Comparison of ENCODE assay signal across 15 cellular contexts in genomic region chr9:69519470-69520240, GRCh38.
DNase-seq lines count a peak whose midpoint lies in the region; ATAC-seq and TF ChIP-seq lines count a peak whose summit lies in the region.
"Had no signal": no experiment of that assay in that cellular context is flagged by ENCODE, and none has a peak within 500 bp of the region (broad histone marks: within the 10 kb centered on the region; RNA-seq: fewer than 3 reads in every experiment).

No MANE protein-coding gene starts in this region.

- POLR2A ChIA-PET in naive thymus-derived CD8-positive, alpha-beta T cell (lab: Charles Lee), result no interaction called here

- no peaks in the 10 kb centered on the region for H3K9me3 ChIP-seq in Loucy (ENCODE audit: insufficient read depth, low read depth, low read length)
- H3K9me3 ChIP-seq: Caco-2 had no signal

- TF ChIP-seq CTCF in AG10803 (conservative IDR thresholded peaks at IDR 0.05; ENCODE audit: low read length) (no peak), Loucy (conservative IDR thresholded peaks at IDR 0.05; ENCODE audit: low read length) (no peak)

- peaks cover 3 to 36% (median 16%) of the 10 kb centered on the region in 5 donors for H3K27me3 Mint-ChIP-seq in naive thymus-derived CD8-positive, alpha-beta T cell

- no peak overlapping the region for H2AFZ ChIP-seq in Loucy (ENCODE audit: low read length)

- H3K9ac ChIP-seq in Loucy (ENCODE audit: low read depth, low read length, poor library complexity, severe bottlenecking), result no peak overlapping the region

- H3K27ac Mint-ChIP-seq in naive thymus-derived CD8-positive, alpha-beta T cell, result no peak overlapping the region
- H3K27ac Mint-ChIP-seq: activated naive CD8-positive, alpha-beta T cell treated with anti-CD3 and anti-CD28 coated beads, Interleukin-2, amount 10 ng/mL, durations not matched to agents 7 days and 5 days; immature natural killer cell; T-helper 17 cell had no signal

- peaks cover 12% of the 10 kb centered on the region for H3K4me1 ChIP-seq in Loucy (ENCODE audit: insufficient read depth, low read length, poor library complexity, severe bottlenecking)
- H3K4me1 ChIP-seq: Caco-2 had no signal

- no peaks in the 10 kb centered on the region for H4K20me1 ChIP-seq in Loucy (ENCODE audit: insufficient read depth, low read length, poor library complexity, severe bottlenecking)

- no peaks in the 10 kb centered on the region for H3K9me2 ChIP-seq in Loucy (replicated peaks; ENCODE audit: low read depth, low read length)

- H3K36me3 ChIP-seq in Loucy (ENCODE audit: insufficient read depth, low read length), result no peaks in the 10 kb centered on the region

- no peak overlapping the region for H3K4me3 Mint-ChIP-seq in naive thymus-derived CD8-positive, alpha-beta T cell
- H3K4me3 Mint-ChIP-seq: activated naive CD8-positive, alpha-beta T cell treated with anti-CD3 and anti-CD28 coated beads, Interleukin-2, amount 10 ng/mL, durations not matched to agents 7 days and 5 days; T-helper 17 cell had no signal

- H3K4me3 ChIP-seq in AG10803 (ENCODE audit: low read length) (no peak overlapping the region), Loucy (ENCODE audit: low read length, poor library complexity, severe bottlenecking) (no peak overlapping the region)

- peak overlapping the region; percentile 42 for H3K4me2 ChIP-seq in Loucy (ENCODE audit: low read depth, low read length, poor library complexity, severe bottlenecking)

- H3K36me3 Mint-ChIP-seq in naive thymus-derived CD8-positive, alpha-beta T cell, result no peaks in the 10 kb centered on the region
- H3K36me3 Mint-ChIP-seq: activated naive CD8-positive, alpha-beta T cell treated with anti-CD3 and anti-CD28 coated beads, Interleukin-2, amount 10 ng/mL, durations not matched to agents 7 days and 5 days; immature natural killer cell had no signal

- DNase-seq in AG10803 (ENCODE audit: low read depth) (peak; percentile 11), cerebellar cortex (ENCODE audit: low spot score) (no peak), NCI-H1417 treated with DMSO at 0.1 percent for 48 hours (lab: John Stamatoyannopoulos, UW) (no peak), NCI-H345 treated with DMSO at 0.1 percent for 48 hours (lab: John Stamatoyannopoulos, UW; ENCODE audit: unreplicated experiment) (no peak)
- DNase-seq in naive thymus-derived CD8-positive, alpha-beta T cell, result no peak
- DNase-seq: 8988T; activated naive CD8-positive, alpha-beta T cell treated with anti-CD3 and anti-CD28 coated beads, Interleukin-2, amount 10 ng/mL, durations not matched to agents 7 days and 5 days; Caco-2; GOT3; NCI-H146; T-helper 17 cell had no signal

- H3K9me3 Mint-ChIP-seq in naive thymus-derived CD8-positive, alpha-beta T cell, result peaks cover 0 to 20% (median 6%) of the 10 kb centered on the region in 9 donors

- no peaks in the 10 kb centered on the region for H3K27me3 ChIP-seq in Loucy (ENCODE audit: insufficient read depth, low read length, poor library complexity, severe bottlenecking)

- no peaks in the 10 kb centered on the region for H3K79me2 ChIP-seq in Loucy (ENCODE audit: insufficient read depth, low read length)

- ATAC-seq in GM19452 (IDR thresholded peaks at IDR 0.05; ENCODE audit: unreplicated experiment) (peak; percentile 95), HG02970 (IDR thresholded peaks at IDR 0.05; ENCODE audit: low FRiP score, unreplicated experiment) (peak; percentile 73)
- ATAC-seq in naive thymus-derived CD8-positive, alpha-beta T cell, result no peak
- ATAC-seq: T-helper 17 cell had no signal

- no peaks in the 10 kb centered on the region for H3F3A ChIP-seq in Loucy (ENCODE audit: low read depth)

- H3K4me1 Mint-ChIP-seq in naive thymus-derived CD8-positive, alpha-beta T cell, result peaks cover 0 to 5% (median 0%) of the 10 kb centered on the region in 4 donors
- H3K4me1 Mint-ChIP-seq: T-helper 17 cell had no signal

Comparison
In these comparisons a context has a peak if more than half of its experiments do, and no peak if none do; other contexts are left out.
1. ATAC-seq: peak in GM19452 (single experiment) and HG02970 (single experiment); none in naive thymus-derived CD8-positive, alpha-beta T cell (0 of 2).